Comparison of ENCODE assay signal across 8 cellular contexts in genomic region chr11:61429346-61429690, GRCh38. TPM values are rescaled to one million over a fixed set of nuclear protein-coding genes. Genes with fewer than 3 reads are reported as not detected.
A peak's percentile ranks its signal among the peaks of the same experiment; 100 is the strongest.
DNase-seq lines count a peak whose midpoint lies in the region; TF ChIP-seq lines count a peak whose summit lies in the region.

No MANE protein-coding gene starts in this region.

- no peaks in the 10 kb centered on the region for H3K36me3 ChIP-seq in kidney epithelial cell (ENCODE audit: control insufficient read depth, insufficient read depth, low read length)

- H3K4me3 ChIP-seq in NB4 (ENCODE audit: low read depth, low read length) (peak overlapping the region; percentile 89), kidney epithelial cell (ENCODE audit: low read depth, low read length) (peak overlapping the region; percentile 69)

- no peaks in the 10 kb centered on the region; the same call in 1 of the 2 replicates for H3K27me3 Mint-ChIP-seq in HFFc6 (ENCODE audit: insufficient read depth)

- TF ChIP-seq POLR2A in NB4 (IDR thresholded peaks at IDR 0.05; ENCODE audit: extremely low read depth, insufficient read length): no peak

- peak overlapping the region; percentile 94 for H3K27ac Mint-ChIP-seq in HFFc6

- H3K27ac ChIP-seq in VCaP (peak overlapping the region; percentile 97), caudate nucleus (ENCODE audit: low read depth, low read length) (peak overlapping the region; percentile 88)

- H3K9me3 Mint-ChIP-seq in HFFc6: no peaks in the 10 kb centered on the region

- peak; percentile 69 for TF ChIP-seq CTCF in HFFc6 (IDR thresholded peaks at IDR 0.05)
- peak; percentile 21 for TF ChIP-seq CTCF in NB4 (IDR thresholded peaks at IDR 0.05; ENCODE audit: low read depth, low read length)
- peak; percentile 54 for TF ChIP-seq CTCF in VCaP (conservative IDR thresholded peaks at IDR 0.05)
- TF ChIP-seq CTCF in kidney epithelial cell (IDR thresholded peaks at IDR 0.05; ENCODE audit: insufficient read depth, low read length, poor library complexity, severe bottlenecking): peak; percentile 4

- DNase-seq in NCI-H1694 treated with DMSO at 0.1 percent for 48 hours (lab: John Stamatoyannopoulos, UW) (peak; percentile 8), NCI-H1694 (lab: John Stamatoyannopoulos, UW) (no peak), HFFc6 (no peak), NB4 (ENCODE audit: low read depth) (peak; percentile 87), caudate nucleus (lab: John Stamatoyannopoulos, UW) (peak in 14 of 61 donors; percentile 27 to 73 (median 57)), kidney epithelial cell (ENCODE audit: low read depth) (no peak)
- DNase-seq in stimulated activated CD4-positive, alpha-beta T cell treated with anti-CD3 and anti-CD28 coated beads, Interleukin-4, amount 100 ng/mL, for 24 hours: peak; percentile 66

- peaks cover 35% of the 10 kb centered on the region for H3K4me1 Mint-ChIP-seq in HFFc6 (ENCODE audit: low read depth)

- H3K27me3 ChIP-seq in kidney epithelial cell (ENCODE audit: control insufficient read depth, insufficient read depth, low read length): no peaks in the 10 kb centered on the region

- peaks cover 30% of the 10 kb centered on the region for H3K36me3 Mint-ChIP-seq in HFFc6 (ENCODE audit: low read depth)

- peak overlapping the region; percentile 98 for H3K4me3 Mint-ChIP-seq in HFFc6

RNA-seq across cellular contexts. Expression of gene CPSF7, which starts 0.5 kb away (rescaled TPM):
- 10 to 100 TPM; 56.9 to 72.4 (median 64.8) TPM for total RNA-seq in HFFc6 (2021; fragmentation: NEBNext Ultra II Directional; extraction: Animal tissue kit (Norgen Biotek cat#: 25700))
- total RNA-seq in kidney epithelial cell: 47.5 and 53.9 TPM in 2 replicates

RNA-seq across cellular contexts. Expression of gene SDHAF2, which starts 0.6 kb away (rescaled TPM):
- 10 to 100 TPM; 33.9 to 43.0 (median 38.3) TPM for total RNA-seq in HFFc6 (2021; fragmentation: NEBNext Ultra II Directional; extraction: Animal tissue kit (Norgen Biotek cat#: 25700))
- total RNA-seq in kidney epithelial cell: 32.6 and 35.5 TPM in 2 replicates

RNA-seq across cellular contexts. Expression of gene TMEM216, which starts 36.9 kb away (rescaled TPM):
- total RNA-seq in HFFc6 (2021; fragmentation: NEBNext Ultra II Directional; extraction: Animal tissue kit (Norgen Biotek cat#: 25700)): 1 to 10 TPM; 5.9 to 9.5 (median 8.3) TPM
- total RNA-seq in kidney epithelial cell: 15.9 and 18.3 TPM in 2 replicates

Comparison
In these comparisons a context has a peak if more than half of its experiments do, and no peak if none do; other contexts are left out.
1. DNase-seq: peak in NCI-H1694 treated with DMSO at 0.1 percent for 48 hours (single experiment), NB4 (single experiment) and stimulated activated CD4-positive, alpha-beta T cell treated with anti-CD3 and anti-CD28 coated beads, Interleukin-4, amount 100 ng/mL, for 24 hours (single experiment); none in NCI-H1694 (single experiment), HFFc6 (single experiment) and kidney epithelial cell (single experiment).
2. CTCF ChIP-seq: peak in every context shown above with its lines; median percentile 69 in HFFc6; 54 in VCaP; 21 in NB4; 4 in kidney epithelial cell.